In the genomic region with DNA sequence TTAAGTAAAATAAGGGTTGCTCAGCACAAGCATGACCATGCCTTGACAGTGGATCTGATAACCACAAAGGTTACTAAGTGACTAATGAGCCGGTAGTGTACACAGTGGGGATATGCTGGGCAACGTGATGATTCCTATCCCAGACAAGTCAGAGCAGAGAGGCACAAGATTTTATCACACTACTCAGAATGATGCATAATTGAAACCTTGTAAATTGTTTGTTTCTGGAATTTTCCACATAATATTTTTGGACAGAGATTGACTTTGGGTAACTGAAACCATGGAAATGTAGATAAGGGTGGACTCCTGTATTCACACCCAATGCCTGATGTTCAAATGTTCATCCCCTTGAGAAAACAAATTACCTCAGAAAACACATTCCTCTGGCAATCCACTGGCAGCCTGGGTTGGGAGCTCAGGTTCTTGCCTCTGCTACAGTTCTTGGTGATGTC, we compare ENCODE assay signal across 9 cellular contexts. TPM values are rescaled to one million over a fixed set of nuclear protein-coding genes. Genes with fewer than 3 reads are reported as not detected.
A peak's percentile ranks its signal among the peaks of the same experiment; 100 is the strongest.
DNase-seq lines count a peak whose midpoint lies in the region; ATAC-seq and TF ChIP-seq lines count a peak whose summit lies in the region.
"Had no signal": no experiment of that assay in that cellular context is flagged by ENCODE, and none has a peak within 500 bp of the region (broad histone marks: within the 10 kb centered on the region; RNA-seq: fewer than 3 reads in every experiment).

No MANE protein-coding gene starts in this region.

- TF ChIP-seq CTCF in Calu3 (IDR thresholded peaks at IDR 0.05; ENCODE audit: unreplicated experiment) = no peak

- no peaks in the 10 kb centered on the region for H3K27me3 Mint-ChIP-seq in Calu3 (ENCODE audit: unreplicated experiment)

- no peaks in the 10 kb centered on the region for H3K36me3 ChIP-seq in mesendoderm (ENCODE audit: control insufficient read depth, insufficient read depth, low read length)
- H3K36me3 ChIP-seq: cardiac muscle cell had no signal

- peaks cover 4% of the 10 kb centered on the region for H3K4me1 ChIP-seq in mesendoderm (ENCODE audit: control insufficient read depth, low read depth, low read length)

- no peak overlapping the region for H3K9ac ChIP-seq in mesendoderm (ENCODE audit: low read length)

- H3K27ac Mint-ChIP-seq in Calu3 (ENCODE audit: unreplicated experiment) = no peak overlapping the region

- no peaks in the 10 kb centered on the region for H3K9me3 Mint-ChIP-seq in Calu3 (ENCODE audit: low read depth, unreplicated experiment)

- no peak overlapping the region for H3K18ac ChIP-seq in mesendoderm (ENCODE audit: low read length)

- no peak overlapping the region for H3K4ac ChIP-seq in mesendoderm (ENCODE audit: low read depth, low read length)

- peak; percentile 81 for ATAC-seq in GM21367 (IDR thresholded peaks at IDR 0.05; ENCODE audit: unreplicated experiment)
- ATAC-seq in esophagus mucosa = peak; percentile 99
- ATAC-seq in HG02970 (IDR thresholded peaks at IDR 0.05; ENCODE audit: low FRiP score, unreplicated experiment) = no peak

- peaks cover 14% of the 10 kb centered on the region for H3K4me1 Mint-ChIP-seq in Calu3 (ENCODE audit: low read depth, unreplicated experiment)

- CTCF ChIA-PET in Calu3 (lab: Charles Lee) = no interaction called here

- H3K27ac ChIP-seq in mesendoderm (ENCODE audit: low read depth, low read length) = no peak overlapping the region
- H3K27ac ChIP-seq: cardiac muscle cell had no signal

- DNase-seq in Calu3 (peak; percentile 41), HK-2 (ENCODE audit: unreplicated experiment) (peak; percentile 22), NCI-H128 (lab: John Stamatoyannopoulos, UW; ENCODE audit: unreplicated experiment) (no peak), DMS79 treated with DMSO at 0.1 percent for 48 hours (lab: John Stamatoyannopoulos, UW) (no peak), mesendoderm (no peak)

- no peak overlapping the region for H2BK15ac ChIP-seq in mesendoderm (replicated peaks; ENCODE audit: low read depth)

- H3K56ac ChIP-seq in mesendoderm (ENCODE audit: low read length) = no peak overlapping the region

- no peak overlapping the region for H4K8ac ChIP-seq in mesendoderm (ENCODE audit: low read depth, low read length)

- H4K5ac ChIP-seq in mesendoderm (ENCODE audit: low read length) = no peak overlapping the region

- H2BK120ac ChIP-seq in mesendoderm (ENCODE audit: low read depth, low read length) = no peak overlapping the region

- H3K27me3 ChIP-seq in mesendoderm (ENCODE audit: insufficient read depth, low read length, poor library complexity) = no peaks in the 10 kb centered on the region
- H3K27me3 ChIP-seq: cardiac muscle cell had no signal

- H2BK5ac ChIP-seq in mesendoderm (ENCODE audit: low read length) = no peak overlapping the region

- no TSS peak for BruUV-seq in Calu3 (replicated peaks; lab: Mats Ljungman, UMichigan)

- H3K23ac ChIP-seq in mesendoderm (ENCODE audit: low read length) = no peak overlapping the region

- no peak overlapping the region for H2AK5ac ChIP-seq in mesendoderm (ENCODE audit: low read length)

- no peaks in the 10 kb centered on the region for H3K79me1 ChIP-seq in mesendoderm (ENCODE audit: low read length)

- intact Hi-C loops in Calu3 (cut with micrococcal nuclease; ENCODE audit: unreplicated experiment) = no loop called here

- no peak overlapping the region for H3K4me2 ChIP-seq in mesendoderm (ENCODE audit: low read length)

- no CpG with 5 or more reads among the region's 2 CpGs for whole genome bisulfite sequencing in mesendoderm (ENCODE audit: extremely low coverage, insufficient coverage, low lambda C conversion rate)

- H3K4me3 Mint-ChIP-seq in Calu3 (ENCODE audit: low read depth, unreplicated experiment) = no peak overlapping the region

- H3K79me2 ChIP-seq in mesendoderm (ENCODE audit: control insufficient read depth, insufficient read depth, low read length) = no peaks in the 10 kb centered on the region

- H3K4me3 ChIP-seq in mesendoderm (ENCODE audit: low read length) = no peak overlapping the region
- H3K4me3 ChIP-seq: cardiac muscle cell had no signal

- no peaks in the 10 kb centered on the region for H3K36me3 Mint-ChIP-seq in Calu3 (ENCODE audit: insufficient read depth, unreplicated experiment)

RNA-seq across cellular contexts. Expression of gene ERAP1, which starts 16.2 kb away (rescaled TPM):
- total RNA-seq in Calu3 (2022) (43.6 and 52.3 TPM in 2 replicates), esophagus mucosa (20.7 TPM)
- polyA plus RNA-seq in mesendoderm (2013, experiment 1 of 2) = 5.6 TPM
- polyA plus RNA-seq in mesendoderm (2013, experiment 2 of 2) = 5.3 TPM

RNA-seq across cellular contexts. Expression of gene ERAP2, which starts 52.4 kb away (rescaled TPM):
- 67.7 TPM in 2 replicates for total RNA-seq in Calu3 (2022)
- 1.3 TPM for total RNA-seq in esophagus mucosa
- 0.03 TPM for polyA plus RNA-seq in mesendoderm (2013, experiment 1 of 2)
- polyA plus RNA-seq in mesendoderm (2013, experiment 2 of 2) = 0.03 TPM
- total RNA-seq: cardiac muscle cell had no signal

Comparison
In these comparisons a context has a peak if more than half of its experiments do, and no peak if none do; other contexts are left out.
1. DNase-seq: peak in Calu3 (single experiment) and HK-2 (single experiment); none in NCI-H128 (single experiment), DMS79 treated with DMSO at 0.1 percent for 48 hours (single experiment) and mesendoderm (single experiment).
2. RNA of gene ERAP2, which starts 52.4 kb away (total RNA-seq): 67.7 TPM in Calu3; 1.3 TPM in esophagus mucosa (single experiment); every median in the first group is over 10 times any median in the second.